ENCODE assay signal across 9 cellular contexts in genomic region chr2:61993422-61994024, GRCh38.
DNase-seq lines count a peak whose midpoint lies in the region; ATAC-seq, FAIRE-seq and TF ChIP-seq lines count a peak whose summit lies in the region.
"Had no signal": no experiment of that assay in that cellular context is flagged by ENCODE, and none has a peak within 500 bp of the region (broad histone marks: within the 10 kb centered on the region; RNA-seq: fewer than 3 reads in every experiment).

No MANE protein-coding gene starts in this region.

- DNase-seq in activated CD4-positive, alpha-beta T cell treated with anti-CD3 and anti-CD28 coated beads for 36 hours = peak; percentile 40
- DNase-seq in activated CD4-positive, alpha-beta T cell treated with anti-CD3 and anti-CD28 coated beads for 1 hour = no peak
- DNase-seq in HTR-8/SVneo (ENCODE audit: insufficient read length, low spot score) (peak; percentile 50), Peyer's patch (no peak), midbrain (lab: John Stamatoyannopoulos, UW) (peak; percentile 48)
- peak; percentile 4 for DNase-seq in effector CD4-positive, alpha-beta T cell
- no peak for DNase-seq in activated CD4-positive, CD25-positive, alpha-beta regulatory T cell treated with anti-CD3 and anti-CD28 coated beads, Interleukin-2, amount 50 U/mL, for 72 hours
- no peak for DNase-seq in activated T-helper 1 cell treated with anti-CD3 and anti-CD28 coated beads, Interleukin-12 subunit alpha, Interleukin-12 subunit beta, Interleukin-2, Interleukin-4 antibody, amounts not matched to agents 30 ng/mL and 10 ng/mL and 1 ng/mL, durations not matched to agents 14 hours and 24 hours and 36 hours (ENCODE audit: low spot score)

- H3K27me3 Mint-ChIP-seq in activated CD4-positive, alpha-beta T cell treated with anti-CD3 and anti-CD28 coated beads for 36 hours = no peaks in the 10 kb centered on the region
- H3K27me3 Mint-ChIP-seq in activated T-helper 1 cell treated with anti-CD3 and anti-CD28 coated beads, Interleukin-12 subunit alpha, Interleukin-12 subunit beta, Interleukin-2, Interleukin-4 antibody, amounts not matched to agents 30 ng/mL and 10 ng/mL and 1 ng/mL, durations not matched to agents 14 hours and 24 hours and 36 hours (ENCODE audit: insufficient read depth) = no peaks in the 10 kb centered on the region
- H3K27me3 Mint-ChIP-seq: activated naive CD8-positive, alpha-beta T cell had no signal

- no peaks in the 10 kb centered on the region for H3K27me3 ChIP-seq in Peyer's patch

- H3K9me3 ChIP-seq in Peyer's patch = no peaks in the 10 kb centered on the region

- peaks cover 8% of the 10 kb centered on the region for H3K4me1 Mint-ChIP-seq in activated CD4-positive, alpha-beta T cell treated with anti-CD3 and anti-CD28 coated beads for 36 hours
- H3K4me1 Mint-ChIP-seq in activated T-helper 1 cell treated with anti-CD3 and anti-CD28 coated beads, Interleukin-12 subunit alpha, Interleukin-12 subunit beta, Interleukin-2, Interleukin-4 antibody, amounts not matched to agents 30 ng/mL and 10 ng/mL and 1 ng/mL, durations not matched to agents 14 hours and 24 hours and 36 hours (ENCODE audit: low read depth) = no peaks in the 10 kb centered on the region

- H3K9me3 Mint-ChIP-seq in activated CD4-positive, alpha-beta T cell treated with anti-CD3 and anti-CD28 coated beads for 36 hours (ENCODE audit: low read depth) = no peaks in the 10 kb centered on the region
- no peaks in the 10 kb centered on the region for H3K9me3 Mint-ChIP-seq in activated T-helper 1 cell treated with anti-CD3 and anti-CD28 coated beads, Interleukin-12 subunit alpha, Interleukin-12 subunit beta, Interleukin-2, Interleukin-4 antibody, amounts not matched to agents 30 ng/mL and 10 ng/mL and 1 ng/mL, durations not matched to agents 14 hours and 24 hours and 36 hours

- H3K27ac ChIP-seq in Peyer's patch = no peak overlapping the region

- peak; percentile 13 to 77 (median 62) for TF ChIP-seq CTCF in Peyer's patch (IDR thresholded peaks at IDR 0.05)

- intact Hi-C loops in activated CD4-positive, alpha-beta T cell treated with anti-CD3 and anti-CD28 coated beads for 36 hours (cut with DNase I, micrococcal nuclease) = loop anchor here (1.0 kb wide), 1 partner anchor 419 kb away; no protein-coding TSS in a partner anchor
- intact Hi-C loops in activated T-helper 1 cell treated with anti-CD3 and anti-CD28 coated beads, Interleukin-12 subunit alpha, Interleukin-12 subunit beta, Interleukin-2, Interleukin-4 antibody, amounts not matched to agents 30 ng/mL and 10 ng/mL and 1 ng/mL, durations not matched to agents 14 hours and 24 hours and 36 hours (cut with micrococcal nuclease) = loop anchor here (1.0 kb wide), 1 partner anchor 419 kb away; no protein-coding TSS in a partner anchor

- TF ChIP-seq POLR2A in Peyer's patch (IDR thresholded peaks at IDR 0.05) = no peak

- H3K4me1 ChIP-seq in Peyer's patch = no peaks in the 10 kb centered on the region

- no peak overlapping the region for H3K27ac Mint-ChIP-seq in activated CD4-positive, alpha-beta T cell treated with anti-CD3 and anti-CD28 coated beads for 36 hours
- no peak overlapping the region for H3K27ac Mint-ChIP-seq in activated T-helper 1 cell treated with anti-CD3 and anti-CD28 coated beads, Interleukin-12 subunit alpha, Interleukin-12 subunit beta, Interleukin-2, Interleukin-4 antibody, amounts not matched to agents 30 ng/mL and 10 ng/mL and 1 ng/mL, durations not matched to agents 14 hours and 24 hours and 36 hours
- H3K27ac Mint-ChIP-seq: activated naive CD8-positive, alpha-beta T cell had no signal

- H3K4me3 ChIP-seq in Peyer's patch = no peak overlapping the region

- no peak for ATAC-seq in activated CD4-positive, alpha-beta T cell treated with anti-CD3 and anti-CD28 coated beads for 36 hours

- no peak for FAIRE-seq in HTR-8/SVneo (lab: Jason Lieb, UNC)

- CTCF ChIA-PET in activated CD4-positive, alpha-beta T cell treated with anti-CD3 and anti-CD28 coated beads for 36 hours (lab: Charles Lee) = interaction anchor here (0.6 to 2.0 kb wide), 8 partner anchors 8 to 425 kb away, joined by 3 to 6 read pairs (median 4); no protein-coding TSS in a partner anchor

- H3K4me3 Mint-ChIP-seq in activated CD4-positive, alpha-beta T cell treated with anti-CD3 and anti-CD28 coated beads for 36 hours = no peak overlapping the region
- no peak overlapping the region for H3K4me3 Mint-ChIP-seq in activated T-helper 1 cell treated with anti-CD3 and anti-CD28 coated beads, Interleukin-12 subunit alpha, Interleukin-12 subunit beta, Interleukin-2, Interleukin-4 antibody, amounts not matched to agents 30 ng/mL and 10 ng/mL and 1 ng/mL, durations not matched to agents 14 hours and 24 hours and 36 hours
- H3K4me3 Mint-ChIP-seq: activated naive CD8-positive, alpha-beta T cell had no signal

- POLR2A ChIA-PET in activated CD4-positive, alpha-beta T cell treated with anti-CD3 and anti-CD28 coated beads for 36 hours (lab: Charles Lee) = no interaction called here

- no peaks in the 10 kb centered on the region for H3K36me3 ChIP-seq in Peyer's patch

- no peaks in the 10 kb centered on the region for H3K36me3 Mint-ChIP-seq in activated CD4-positive, alpha-beta T cell treated with anti-CD3 and anti-CD28 coated beads for 36 hours (ENCODE audit: low read depth)
- no peaks in the 10 kb centered on the region for H3K36me3 Mint-ChIP-seq in activated T-helper 1 cell treated with anti-CD3 and anti-CD28 coated beads, Interleukin-12 subunit alpha, Interleukin-12 subunit beta, Interleukin-2, Interleukin-4 antibody, amounts not matched to agents 30 ng/mL and 10 ng/mL and 1 ng/mL, durations not matched to agents 14 hours and 24 hours and 36 hours (ENCODE audit: low read depth)
- H3K36me3 Mint-ChIP-seq: activated naive CD8-positive, alpha-beta T cell had no signal

Comparison
In these comparisons a context has a peak if more than half of its experiments do, and no peak if none do; other contexts are left out.
1. DNase-seq: peak in activated CD4-positive, alpha-beta T cell treated with anti-CD3 and anti-CD28 coated beads for 36 hours (single experiment), HTR-8/SVneo (single experiment), effector CD4-positive, alpha-beta T cell (single experiment) and midbrain (single experiment); none in activated CD4-positive, alpha-beta T cell treated with anti-CD3 and anti-CD28 coated beads for 1 hour (single experiment), Peyer's patch (0 of 3), activated CD4-positive, CD25-positive, alpha-beta regulatory T cell treated with anti-CD3 and anti-CD28 coated beads, Interleukin-2, amount 50 U/mL, for 72 hours (single experiment) and activated T-helper 1 cell treated with anti-CD3 and anti-CD28 coated beads, Interleukin-12 subunit alpha, Interleukin-12 subunit beta, Interleukin-2, Interleukin-4 antibody, amounts not matched to agents 30 ng/mL and 10 ng/mL and 1 ng/mL, durations not matched to agents 14 hours and 24 hours and 36 hours (single experiment).